In genomic region chr20:57701090-57701489, GRCh38 we compare ENCODE assay signal across 18 cellular contexts. TPM values are rescaled to one million over a fixed set of nuclear protein-coding genes. Genes with fewer than 3 reads are reported as not detected.
DNase-seq lines count a peak whose midpoint lies in the region; ATAC-seq and TF ChIP-seq lines count a peak whose summit lies in the region.
"Had no signal": no experiment of that assay in that cellular context is flagged by ENCODE, and none has a peak within 500 bp of the region (broad histone marks: within the 10 kb centered on the region; RNA-seq: fewer than 3 reads in every experiment).

No MANE protein-coding gene starts in this region.

- in situ Hi-C loops in Panc1 (cut with HindIII; ENCODE audit: low pct_unique_long_range_greater_than_20kb, low sequenced_read_pairs) (no loop called here), GM23248 (cut with MboI) (no loop called here)

- WGBS in GM23248 (ENCODE audit: low coverage in 1 of 2, low lambda C conversion rate in 2 of 2, missing lambda C conversion rate in 2 of 2), 2 experiments = 98% methylated on average over 6 of the region's 6 CpGs

- CTCF ChIA-PET in Panc1 (lab: Charles Lee) = no interaction called here
- CTCF ChIA-PET in CD8-positive, alpha-beta memory T cell (lab: Charles Lee) = interaction anchor here (1.0 kb wide), 1 partner anchor 10 kb away, joined by 3 read pairs; no protein-coding TSS in a partner anchor

- H2AFZ ChIP-seq in GM23248 = no peak overlapping the region

- BruUV-seq in Panc1 (replicated peaks; lab: Mats Ljungman, UMichigan) = no TSS peak

- no peak overlapping the region for H3K4me3 ChIP-seq in DOHH2 (ENCODE audit: low read length)
- no peak overlapping the region for H3K4me3 ChIP-seq in Panc1 (ENCODE audit: low read depth in 2 of 2, low read length in 2 of 2)
- H3K4me3 ChIP-seq in CD8-positive, alpha-beta memory T cell (ENCODE audit: low read length) = no peak overlapping the region
- no peak overlapping the region for H3K4me3 ChIP-seq in GM23248
- H3K4me3 ChIP-seq in BE2C (ENCODE audit: low read depth, low read length) = no peak overlapping the region

- H3K4me3 Mint-ChIP-seq in CD8-positive, alpha-beta memory T cell = no peak overlapping the region
- H3K4me3 Mint-ChIP-seq: CD4-positive, alpha-beta T cell had no signal

- POLR2A ChIA-PET in Panc1 (lab: Charles Lee) = no interaction called here
- POLR2A ChIA-PET in CD8-positive, alpha-beta memory T cell (lab: Charles Lee) = no interaction called here

- H3K4me2 ChIP-seq in DOHH2 (ENCODE audit: low read length) = peak overlapping the region; percentile 90
- H3K4me2 ChIP-seq in GM23248 (ENCODE audit: unreplicated experiment) = no peak overlapping the region
- H3K4me2 ChIP-seq: SK-N-SH had no signal

- H4K20me1 ChIP-seq in DOHH2 (ENCODE audit: control insufficient read depth, insufficient read depth, low read depth, low read length) = no peaks in the 10 kb centered on the region
- no peaks in the 10 kb centered on the region; the same call in 1 of the 2 replicates for H4K20me1 ChIP-seq in GM23248 (ENCODE audit: insufficient read depth)

- no peak overlapping the region for H3K27ac Mint-ChIP-seq in CD8-positive, alpha-beta memory T cell
- H3K27ac Mint-ChIP-seq: CD4-positive, alpha-beta T cell had no signal

- H3K27me3 ChIP-seq in DOHH2 (ENCODE audit: control insufficient read depth, low read length) = no peaks in the 10 kb centered on the region
- no peaks in the 10 kb centered on the region for H3K27me3 ChIP-seq in Panc1 (ENCODE audit: control insufficient read depth, insufficient read depth, low read length)
- H3K27me3 ChIP-seq in CD8-positive, alpha-beta memory T cell (ENCODE audit: insufficient read depth, low read length, poor library complexity, severe bottlenecking) = no peaks in the 10 kb centered on the region
- H3K27me3 ChIP-seq in GM23248 (replicated peaks; ENCODE audit: insufficient read depth) = no peaks in the 10 kb centered on the region
- H3K27me3 ChIP-seq in BE2C = no peaks in the 10 kb centered on the region

- H3K9me3 ChIP-seq in DOHH2 (ENCODE audit: control insufficient read depth, insufficient read depth, low read length) = no peaks in the 10 kb centered on the region
- H3K9me3 ChIP-seq in Panc1 (ENCODE audit: control insufficient read depth, insufficient read depth, low read depth, low read length) = no peaks in the 10 kb centered on the region
- no peaks in the 10 kb centered on the region for H3K9me3 ChIP-seq in CD8-positive, alpha-beta memory T cell (ENCODE audit: low read length)
- no peaks in the 10 kb centered on the region for H3K9me3 ChIP-seq in GM23248 (ENCODE audit: low read depth)
- no peaks in the 10 kb centered on the region for H3K9me3 ChIP-seq in BE2C
- H3K9me3 ChIP-seq: Caco-2, SK-N-SH had no signal

- H3K79me2 ChIP-seq in DOHH2 (ENCODE audit: control insufficient read depth, low read length) (peaks cover 99% of the 10 kb centered on the region), GM23248 (ENCODE audit: insufficient read depth) (peaks cover 91% of the 10 kb centered on the region)

- ATAC-seq in Panc1 = no peak

- TF ChIP-seq CTCF in 22Rv1 (IDR thresholded peaks at IDR 0.05) (no peak), DOHH2 (IDR thresholded peaks at IDR 0.05; ENCODE audit: low read depth, low read length, poor library complexity, severe bottlenecking) (no peak), Panc1 (IDR thresholded peaks at IDR 0.05) (no peak), BE2C (IDR thresholded peaks at IDR 0.05; ENCODE audit: low read depth, low read length) (no peak)

- H3K36me3 ChIP-seq in DOHH2 (ENCODE audit: control insufficient read depth, low read length) (no peaks in the 10 kb centered on the region; the same call in 1 of the 2 replicates), Panc1 (ENCODE audit: control insufficient read depth, insufficient read depth, low read length) (no peaks in the 10 kb centered on the region), GM23248 (ENCODE audit: low read depth) (no peaks in the 10 kb centered on the region), BE2C (peaks cover 4% of the 10 kb centered on the region; the same call in 1 of the 2 replicates)
- H3K36me3 ChIP-seq in CD8-positive, alpha-beta memory T cell (ENCODE audit: insufficient read depth, low read length) = no peaks in the 10 kb centered on the region

- no peak for DNase-seq in Panc1 (ENCODE audit: low read depth, low spot score)
- no peak for DNase-seq in epithelial cell of prostate (ENCODE audit: low read depth, low spot score)
- no peak for DNase-seq in CD8-positive, alpha-beta memory T cell
- no peak for DNase-seq in activated CD4-positive, alpha-beta T cell treated with anti-CD3 and anti-CD28 coated beads for 48 hours
- no peak for DNase-seq in GM23248
- no peak for DNase-seq in BE2C
- DNase-seq: Caco-2; CD4-positive, alpha-beta T cell; Kasumi-1; NCI-H1694; NCI-H2081; NCI-H446; NCI-H526; OCI-M1; SIG-M5; SK-N-SH had no signal

- H3K36me3 Mint-ChIP-seq in CD8-positive, alpha-beta memory T cell = no peaks in the 10 kb centered on the region

- intact Hi-C loops in Panc1 (cut with micrococcal nuclease; ENCODE audit: unreplicated experiment) = no loop called here

- H3K27ac ChIP-seq in 22Rv1 = peak overlapping the region; percentile 93
- no peak overlapping the region for H3K27ac ChIP-seq in DOHH2 (ENCODE audit: low read depth, low read length)
- H3K27ac ChIP-seq in Panc1 (ENCODE audit: low read length) = peak overlapping the region; percentile 96
- H3K27ac ChIP-seq in epithelial cell of prostate = peak overlapping the region; percentile 99
- no peak overlapping the region for H3K27ac ChIP-seq in CD8-positive, alpha-beta memory T cell (ENCODE audit: low read depth, low read length)
- no peak overlapping the region for H3K27ac ChIP-seq in GM23248

- H3F3A ChIP-seq in DOHH2 (ENCODE audit: control insufficient read depth, insufficient read depth) = no peaks in the 10 kb centered on the region
- peaks cover 39% of the 10 kb centered on the region for H3F3A ChIP-seq in GM23248 (ENCODE audit: insufficient read depth)

- peaks cover 4 to 12% of the 10 kb centered on the region in 2 donors for H3K27me3 Mint-ChIP-seq in CD8-positive, alpha-beta memory T cell
- H3K27me3 Mint-ChIP-seq: CD4-positive, alpha-beta T cell had no signal

- H3K9me3 Mint-ChIP-seq in CD8-positive, alpha-beta memory T cell = no peaks in the 10 kb centered on the region
- H3K9me3 Mint-ChIP-seq: CD4-positive, alpha-beta T cell had no signal

- H3K4me1 ChIP-seq in DOHH2 (ENCODE audit: control insufficient read depth, low read length) = peaks cover 100% of the 10 kb centered on the region
- peaks cover 92% of the 10 kb centered on the region for H3K4me1 ChIP-seq in Panc1 (ENCODE audit: control insufficient read depth, insufficient read depth, low read length)
- H3K4me1 ChIP-seq in CD8-positive, alpha-beta memory T cell (ENCODE audit: insufficient read depth, low read length) = no peaks in the 10 kb centered on the region
- H3K4me1 ChIP-seq in GM23248 (ENCODE audit: insufficient read depth) = peaks cover 20% of the 10 kb centered on the region
- peaks cover 3% of the 10 kb centered on the region for H3K4me1 ChIP-seq in BE2C

- H3K9me2 ChIP-seq in DOHH2 (replicated peaks; ENCODE audit: control insufficient read depth, low read length) (no peaks in the 10 kb centered on the region), GM23248 (ENCODE audit: insufficient read depth) (no peaks in the 10 kb centered on the region)
- H3K9me2 ChIP-seq: SK-N-SH had no signal

- no peak overlapping the region for H3K9ac ChIP-seq in GM23248
- H3K9ac ChIP-seq: SK-N-SH had no signal

- H3K4me1 Mint-ChIP-seq in CD8-positive, alpha-beta memory T cell = peaks cover 0 to 32% (median 5%) of the 10 kb centered on the region in 3 donors

RNA-seq across cellular contexts. Expression of gene PMEPA1, which starts 8.7 kb away (rescaled TPM):
- 89.8 TPM for total RNA-seq in Panc1 (2021; ENCODE audit: unreplicated experiment)
- polyA plus RNA-seq in Panc1 (2012; ENCODE audit: insufficient read length) = 103 TPM
- total RNA-seq in CD8-positive, alpha-beta memory T cell = 1 to 10 TPM; 3.8 to 4.4 TPM
- polyA plus RNA-seq in CD8-positive, alpha-beta memory T cell = 0.30 TPM
- total RNA-seq in GM23248 (2014; rRNA removed; shearing (Covaris generic)) = 6.1 and 6.6 TPM in 2 replicates
- polyA plus RNA-seq in GM23248 (2016; fragmentation: Nextera tagmentation; extraction: Ambion mirVana) = 11.8 and 12.5 TPM in 2 replicates
- 6.3 TPM for polyA plus RNA-seq in BE2C (2012; ENCODE audit: insufficient read depth, insufficient read length, low read depth)

Comparison
In these comparisons a context has a peak if more than half of its experiments do, and no peak if none do; other contexts are left out.
1. H3K27ac ChIP-seq: peak in 22Rv1 (single experiment), Panc1 (single experiment) and epithelial cell of prostate (single experiment); none in DOHH2 (single experiment), CD8-positive, alpha-beta memory T cell (single experiment) and GM23248 (single experiment).
2. RNA of gene PMEPA1, which starts 8.7 kb away (total RNA-seq): 89.8 TPM in Panc1 (single experiment); 6.1 to 6.6 TPM in GM23248 and 3.8 to 4.4 TPM in CD8-positive, alpha-beta memory T cell; every median in the first group is over 10 times any median in the second.